In genomic region chr7:151992375-151992774, GRCh38 we compare ENCODE assay signal across 1 cellular context.
A peak's percentile ranks its signal among the peaks of the same experiment; 100 is the strongest.
TF ChIP-seq lines count a peak whose summit lies in the region.

No MANE protein-coding gene starts in this region.

TF ChIP-seq in H1, 55 proteins besides CTCF, POLR2A, EP300 and RAD21 (continued from another document):
- TF ChIP-seq SUZ12 (IDR thresholded peaks at IDR 0.05; ENCODE audit: low read length) (no peak), JUN (IDR thresholded peaks at IDR 0.05; ENCODE audit: low read depth, low read length) (peak; percentile 41; the same call in 1 of the 2 replicates), BACH1 (IDR thresholded peaks at IDR 0.05; ENCODE audit: low read length) (peak; percentile 34; the same call in 1 of the 2 replicates), KDM1A (IDR thresholded peaks at IDR 0.05; ENCODE audit: borderline replicate concordance, low read length) (no peak), SP4 (IDR thresholded peaks at IDR 0.05; ENCODE audit: low read length) (no peak), CREB1 (IDR thresholded peaks at IDR 0.05) (peak; percentile 51; the same call in 1 of the 2 replicates)
